11 cellular contexts compared by ENCODE assay signal in genomic region chr2:20884829-20885228, GRCh38.
"Had no signal": no experiment of that assay in that cellular context is flagged by ENCODE, and none has a peak within 500 bp of the region (broad histone marks: within the 10 kb centered on the region; RNA-seq: fewer than 3 reads in every experiment).

No MANE protein-coding gene starts in this region.

- H3K9me3 ChIP-seq: HAP-1 had no signal

- DNase-seq: GM23248, GOT3, H7, H9, HCEC 1CT, HFFc6 had no signal

- H3K9ac ChIP-seq: GM23248 had no signal

- H3K4me3 ChIP-seq: GM23248, GM23338, HAP-1 had no signal

- H3K27ac ChIP-seq: GM23248 had no signal

- H2AFZ ChIP-seq: GM23248, GM23338 had no signal

- ATAC-seq: GM23338, HCT116 had no signal

- H3K4me2 ChIP-seq: GM23338 had no signal

- FAIRE-seq: H1, H54 had no signal

- H3K36me3 ChIP-seq: HAP-1 had no signal

- H3K4me1 ChIP-seq: HAP-1 had no signal
